In genomic region chr11:209275-210121, GRCh38 we compare ENCODE assay signal across 1 cellular context.
TF ChIP-seq lines count a peak whose summit lies in the region.

No MANE protein-coding gene starts in this region.

TF ChIP-seq in WTC11, 78 proteins besides CTCF, POLR2A, EP300 and RAD21 (continued from another document):
- no peak for TF ChIP-seq IRF2 (CRISPR knock-in tag; IDR thresholded peaks at IDR 0.05; ENCODE audit: borderline replicate concordance, low read depth)
- TF ChIP-seq MYBL2 (CRISPR knock-in tag; IDR thresholded peaks at IDR 0.05), result no peak
- no peak for TF ChIP-seq JUN (CRISPR knock-in tag; IDR thresholded peaks at IDR 0.05)
- no peak for TF ChIP-seq STAT6 (CRISPR knock-in tag; conservative IDR thresholded peaks at IDR 0.05; ENCODE audit: low read depth)
- TF ChIP-seq SMAD3 (CRISPR knock-in tag; IDR thresholded peaks at IDR 0.05; ENCODE audit: borderline replicate concordance), result no peak
